ENCODE assay signal across 3 cellular contexts in the genomic region with DNA sequence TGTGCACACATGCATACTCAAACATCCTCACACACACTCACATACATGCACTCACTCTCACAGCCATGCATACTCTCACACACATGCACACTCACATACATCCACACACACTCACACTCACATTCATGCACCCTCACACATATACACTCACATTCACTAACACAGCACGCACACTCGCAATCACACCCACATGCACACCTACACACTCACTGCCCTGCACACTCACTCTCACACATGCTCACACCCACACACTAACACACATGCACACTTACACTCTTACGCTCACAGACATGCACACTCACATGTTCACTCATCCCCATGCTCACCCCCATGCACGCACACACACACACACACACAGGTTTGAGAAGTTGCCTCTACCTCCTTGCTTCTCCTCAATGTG.
TF ChIP-seq lines count a peak whose summit lies in the region.

No MANE protein-coding gene starts in this region.

TF ChIP-seq in HEK293, 187 proteins besides CTCF, POLR2A, EP300 and RAD21 (continued from another document):
- TF ChIP-seq ZNF621 (tag by site-specific recombination; IDR thresholded peaks at IDR 0.05) (0 out of 2 replicates have a peak, but pooled peaks have one; percentile 23), EGR2 (tag by site-specific recombination; IDR thresholded peaks at IDR 0.05; ENCODE audit: low read depth) (peak; percentile 66), ZFHX2 (tag by site-specific recombination; conservative IDR thresholded peaks at IDR 0.05) (peak; percentile 84)
- TF ChIP-seq, protein P1, sequence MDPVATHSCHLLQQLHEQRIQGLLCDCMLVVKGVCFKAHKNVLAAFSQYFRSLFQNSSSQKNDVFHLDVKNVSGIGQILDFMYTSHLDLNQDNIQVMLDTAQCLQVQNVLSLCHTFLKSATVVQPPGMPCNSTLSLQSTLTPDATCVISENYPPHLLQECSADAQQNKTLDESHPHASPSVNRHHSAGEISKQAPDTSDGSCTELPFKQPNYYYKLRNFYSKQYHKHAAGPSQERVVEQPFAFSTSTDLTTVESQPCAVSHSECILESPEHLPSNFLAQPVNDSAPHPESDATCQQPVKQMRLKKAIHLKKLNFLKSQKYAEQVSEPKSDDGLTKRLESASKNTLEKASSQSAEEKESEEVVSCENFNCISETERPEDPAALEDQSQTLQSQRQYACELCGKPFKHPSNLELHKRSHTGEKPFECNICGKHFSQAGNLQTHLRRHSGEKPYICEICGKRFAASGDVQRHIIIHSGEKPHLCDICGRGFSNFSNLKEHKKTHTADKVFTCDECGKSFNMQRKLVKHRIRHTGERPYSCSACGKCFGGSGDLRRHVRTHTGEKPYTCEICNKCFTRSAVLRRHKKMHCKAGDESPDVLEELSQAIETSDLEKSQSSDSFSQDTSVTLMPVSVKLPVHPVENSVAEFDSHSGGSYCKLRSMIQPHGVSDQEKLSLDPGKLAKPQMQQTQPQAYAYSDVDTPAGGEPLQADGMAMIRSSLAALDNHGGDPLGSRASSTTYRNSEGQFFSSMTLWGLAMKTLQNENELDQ (tag by site-specific recombination; IDR thresholded peaks at IDR 0.05; ENCODE audit: low read depth), result no peak

TF ChIP-seq in WTC11, 78 proteins besides CTCF, POLR2A, EP300 and RAD21 (continues in another document):
- TF ChIP-seq, protein P2, sequence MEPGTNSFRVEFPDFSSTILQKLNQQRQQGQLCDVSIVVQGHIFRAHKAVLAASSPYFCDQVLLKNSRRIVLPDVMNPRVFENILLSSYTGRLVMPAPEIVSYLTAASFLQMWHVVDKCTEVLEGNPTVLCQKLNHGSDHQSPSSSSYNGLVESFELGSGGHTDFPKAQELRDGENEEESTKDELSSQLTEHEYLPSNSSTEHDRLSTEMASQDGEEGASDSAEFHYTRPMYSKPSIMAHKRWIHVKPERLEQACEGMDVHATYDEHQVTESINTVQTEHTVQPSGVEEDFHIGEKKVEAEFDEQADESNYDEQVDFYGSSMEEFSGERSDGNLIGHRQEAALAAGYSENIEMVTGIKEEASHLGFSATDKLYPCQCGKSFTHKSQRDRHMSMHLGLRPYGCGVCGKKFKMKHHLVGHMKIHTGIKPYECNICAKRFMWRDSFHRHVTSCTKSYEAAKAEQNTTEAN (CRISPR knock-in tag; IDR thresholded peaks at IDR 0.05), result no peak
- TF ChIP-seq, protein P3, sequence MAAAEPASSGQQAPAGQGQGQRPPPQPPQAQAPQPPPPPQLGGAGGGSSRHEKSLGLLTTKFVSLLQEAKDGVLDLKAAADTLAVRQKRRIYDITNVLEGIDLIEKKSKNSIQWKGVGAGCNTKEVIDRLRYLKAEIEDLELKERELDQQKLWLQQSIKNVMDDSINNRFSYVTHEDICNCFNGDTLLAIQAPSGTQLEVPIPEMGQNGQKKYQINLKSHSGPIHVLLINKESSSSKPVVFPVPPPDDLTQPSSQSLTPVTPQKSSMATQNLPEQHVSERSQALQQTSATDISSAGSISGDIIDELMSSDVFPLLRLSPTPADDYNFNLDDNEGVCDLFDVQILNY (CRISPR knock-in tag; IDR thresholded peaks at IDR 0.05), result no peak
- TF ChIP-seq FOXJ3 (CRISPR knock-in tag; IDR thresholded peaks at IDR 0.05; ENCODE audit: borderline replicate concordance) (no peak), NR3C1 (CRISPR knock-in tag; conservative IDR thresholded peaks at IDR 0.05; ENCODE audit: low read depth) (no peak), RELA (CRISPR knock-in tag; IDR thresholded peaks at IDR 0.05; ENCODE audit: borderline replicate concordance) (no peak), SMAD4 (CRISPR knock-in tag; IDR thresholded peaks at IDR 0.05) (no peak)
- TF ChIP-seq, protein P4, sequence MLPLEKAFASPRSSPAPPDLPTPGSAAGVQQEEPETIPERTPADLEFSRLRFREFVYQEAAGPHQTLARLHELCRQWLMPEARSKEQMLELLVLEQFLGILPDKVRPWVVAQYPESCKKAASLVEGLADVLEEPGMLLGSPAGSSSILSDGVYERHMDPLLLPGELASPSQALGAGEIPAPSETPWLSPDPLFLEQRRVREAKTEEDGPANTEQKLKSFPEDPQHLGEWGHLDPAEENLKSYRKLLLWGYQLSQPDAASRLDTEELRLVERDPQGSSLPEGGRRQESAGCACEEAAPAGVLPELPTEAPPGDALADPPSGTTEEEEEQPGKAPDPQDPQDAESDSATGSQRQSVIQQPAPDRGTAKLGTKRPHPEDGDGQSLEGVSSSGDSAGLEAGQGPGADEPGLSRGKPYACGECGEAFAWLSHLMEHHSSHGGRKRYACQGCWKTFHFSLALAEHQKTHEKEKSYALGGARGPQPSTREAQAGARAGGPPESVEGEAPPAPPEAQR (CRISPR knock-in tag; IDR thresholded peaks at IDR 0.05), result no peak
- TF ChIP-seq, protein P5, sequence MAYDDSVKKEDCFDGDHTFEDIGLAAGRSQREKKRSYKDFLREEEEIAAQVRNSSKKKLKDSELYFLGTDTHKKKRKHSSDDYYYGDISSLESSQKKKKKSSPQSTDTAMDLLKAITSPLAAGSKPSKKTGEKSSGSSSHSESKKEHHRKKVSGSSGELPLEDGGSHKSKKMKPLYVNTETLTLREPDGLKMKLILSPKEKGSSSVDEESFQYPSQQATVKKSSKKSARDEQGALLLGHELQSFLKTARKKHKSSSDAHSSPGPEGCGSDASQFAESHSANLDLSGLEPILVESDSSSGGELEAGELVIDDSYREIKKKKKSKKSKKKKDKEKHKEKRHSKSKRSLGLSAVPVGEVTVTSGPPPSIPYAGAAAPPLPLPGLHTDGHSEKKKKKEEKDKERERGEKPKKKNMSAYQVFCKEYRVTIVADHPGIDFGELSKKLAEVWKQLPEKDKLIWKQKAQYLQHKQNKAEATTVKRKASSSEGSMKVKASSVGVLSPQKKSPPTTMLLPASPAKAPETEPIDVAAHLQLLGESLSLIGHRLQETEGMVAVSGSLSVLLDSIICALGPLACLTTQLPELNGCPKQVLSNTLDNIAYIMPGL (CRISPR knock-in tag; IDR thresholded peaks at IDR 0.05), result no peak
- TF ChIP-seq, protein P6, sequence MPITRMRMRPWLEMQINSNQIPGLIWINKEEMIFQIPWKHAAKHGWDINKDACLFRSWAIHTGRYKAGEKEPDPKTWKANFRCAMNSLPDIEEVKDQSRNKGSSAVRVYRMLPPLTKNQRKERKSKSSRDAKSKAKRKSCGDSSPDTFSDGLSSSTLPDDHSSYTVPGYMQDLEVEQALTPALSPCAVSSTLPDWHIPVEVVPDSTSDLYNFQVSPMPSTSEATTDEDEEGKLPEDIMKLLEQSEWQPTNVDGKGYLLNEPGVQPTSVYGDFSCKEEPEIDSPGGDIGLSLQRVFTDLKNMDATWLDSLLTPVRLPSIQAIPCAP (CRISPR knock-in tag; IDR thresholded peaks at IDR 0.05), result no peak
- TF ChIP-seq, protein P7, sequence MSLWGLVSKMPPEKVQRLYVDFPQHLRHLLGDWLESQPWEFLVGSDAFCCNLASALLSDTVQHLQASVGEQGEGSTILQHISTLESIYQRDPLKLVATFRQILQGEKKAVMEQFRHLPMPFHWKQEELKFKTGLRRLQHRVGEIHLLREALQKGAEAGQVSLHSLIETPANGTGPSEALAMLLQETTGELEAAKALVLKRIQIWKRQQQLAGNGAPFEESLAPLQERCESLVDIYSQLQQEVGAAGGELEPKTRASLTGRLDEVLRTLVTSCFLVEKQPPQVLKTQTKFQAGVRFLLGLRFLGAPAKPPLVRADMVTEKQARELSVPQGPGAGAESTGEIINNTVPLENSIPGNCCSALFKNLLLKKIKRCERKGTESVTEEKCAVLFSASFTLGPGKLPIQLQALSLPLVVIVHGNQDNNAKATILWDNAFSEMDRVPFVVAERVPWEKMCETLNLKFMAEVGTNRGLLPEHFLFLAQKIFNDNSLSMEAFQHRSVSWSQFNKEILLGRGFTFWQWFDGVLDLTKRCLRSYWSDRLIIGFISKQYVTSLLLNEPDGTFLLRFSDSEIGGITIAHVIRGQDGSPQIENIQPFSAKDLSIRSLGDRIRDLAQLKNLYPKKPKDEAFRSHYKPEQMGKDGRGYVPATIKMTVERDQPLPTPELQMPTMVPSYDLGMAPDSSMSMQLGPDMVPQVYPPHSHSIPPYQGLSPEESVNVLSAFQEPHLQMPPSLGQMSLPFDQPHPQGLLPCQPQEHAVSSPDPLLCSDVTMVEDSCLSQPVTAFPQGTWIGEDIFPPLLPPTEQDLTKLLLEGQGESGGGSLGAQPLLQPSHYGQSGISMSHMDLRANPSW (CRISPR knock-in tag; conservative IDR thresholded peaks at IDR 0.05; ENCODE audit: low read depth), result no peak

TF ChIP-seq in H1, 55 proteins besides CTCF, POLR2A, EP300 and RAD21 (continued from another document):
- TF ChIP-seq POU5F1 (IDR thresholded peaks at IDR 0.05; ENCODE audit: low read depth, low read length), result no peak
- no peak for TF ChIP-seq KDM1A (IDR thresholded peaks at IDR 0.05; ENCODE audit: borderline replicate concordance, low read length)
- TF ChIP-seq NRF1 (IDR thresholded peaks at IDR 0.05; ENCODE audit: low read depth, low read length), result no peak
